In the genomic region with DNA sequence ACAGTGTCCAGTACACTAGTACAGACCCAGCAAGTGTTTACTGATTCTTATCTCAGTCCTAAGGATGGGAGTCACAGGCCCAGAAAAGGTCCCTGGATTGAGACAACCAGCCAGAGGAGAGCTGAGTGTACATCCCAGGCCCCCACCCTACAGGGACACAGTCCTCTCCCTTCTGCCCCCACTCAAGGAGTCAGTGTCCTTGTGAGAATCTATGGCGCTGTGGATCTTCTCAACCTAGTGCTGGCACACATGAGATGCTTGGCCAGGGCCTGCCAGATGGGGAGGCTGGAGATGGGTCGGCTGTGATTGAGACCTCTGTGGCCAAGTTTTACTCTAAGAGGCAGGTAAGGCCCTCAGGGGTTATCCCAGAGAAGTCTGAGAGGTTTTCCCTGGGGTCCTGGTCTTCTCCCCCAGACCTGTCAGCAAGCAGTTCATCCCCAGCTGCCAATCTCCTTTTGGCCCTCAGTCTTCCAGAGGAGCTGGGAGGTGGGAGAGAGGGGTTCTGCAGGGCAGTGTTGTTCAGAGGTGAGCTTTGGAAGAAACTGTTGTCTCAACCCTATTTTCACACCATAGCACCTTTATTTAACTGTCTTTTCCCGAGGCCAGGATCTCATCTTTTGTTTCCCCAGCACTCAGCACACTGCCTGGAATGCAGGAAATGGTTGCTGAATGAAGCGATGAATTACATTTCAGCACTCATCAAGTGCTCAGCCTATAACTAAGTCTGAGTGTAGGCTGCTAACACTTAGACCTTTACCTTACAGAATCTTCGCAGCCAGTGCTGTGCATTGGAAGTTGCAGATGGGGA, we compare ENCODE assay signal across 19 cellular contexts. TPM values are rescaled to one million over a fixed set of nuclear protein-coding genes. Genes with fewer than 3 reads are reported as not detected.
DNase-seq lines count a peak whose midpoint lies in the region; ATAC-seq, FAIRE-seq and TF ChIP-seq lines count a peak whose summit lies in the region.
"Had no signal": no experiment of that assay in that cellular context is flagged by ENCODE, and none has a peak within 500 bp of the region (broad histone marks: within the 10 kb centered on the region; RNA-seq: fewer than 3 reads in every experiment).

No MANE protein-coding gene starts in this region.

- H3K27me3 ChIP-seq in gastroesophageal sphincter (no peaks in the 10 kb centered on the region), thyroid gland (no peaks in the 10 kb centered on the region)
- H3K27me3 ChIP-seq: breast epithelium, pancreas had no signal

- H3K4me3 Mint-ChIP-seq in HFFc6 (no peak overlapping the region), glutamatergic neuron (ENCODE audit: unreplicated experiment) (peak overlapping the region; percentile 67)
- H3K4me3 Mint-ChIP-seq in activated CD4-positive, alpha-beta memory T cell treated with anti-CD3 and anti-CD28 coated beads, Interleukin-2, amount 10 ng/mL, durations not matched to agents 7 days and 5 days, result no peak overlapping the region
- H3K4me3 Mint-ChIP-seq in effector memory CD8-positive, alpha-beta T cell, result no peak overlapping the region
- H3K4me3 Mint-ChIP-seq: T-helper 1 cell treated with Interleukin-12 subunit alpha and Interleukin-12 subunit beta and Interleukin-4 antibody, amounts not matched to agents 30 μg/mL and 1 μg/mL, for 36 hours had no signal

- WGBS in gastroesophageal sphincter (ENCODE audit: low coverage in 1 of 2), 2 donors, result 68 to 70% methylated on average over 3 of the region's 5 CpGs
- WGBS in thyroid gland, 2 donors, result 87 to 91% methylated on average over 5 of the region's 5 CpGs

- H3K4me3 ChIP-seq in gastroesophageal sphincter (no peak overlapping the region), thyroid gland (replicated peaks in 1 of 3) (no peak overlapping the region)
- H3K4me3 ChIP-seq: breast epithelium, lung, pancreas had no signal

- POLR2A ChIA-PET in activated CD4-positive, alpha-beta memory T cell treated with anti-CD3 and anti-CD28 coated beads, Interleukin-2, amount 10 ng/mL, durations not matched to agents 7 days and 5 days (lab: Charles Lee), result interaction anchor here (1.6 kb wide), 1 partner anchor 8 kb away, joined by 5 read pairs; no protein-coding TSS in a partner anchor

- H3K27me3 Mint-ChIP-seq in HFFc6 (ENCODE audit: insufficient read depth), result peaks cover 2% of the 10 kb centered on the region
- H3K27me3 Mint-ChIP-seq in activated CD4-positive, alpha-beta memory T cell treated with anti-CD3 and anti-CD28 coated beads, Interleukin-2, amount 10 ng/mL, durations not matched to agents 7 days and 5 days, result no peaks in the 10 kb centered on the region
- peaks cover 11% of the 10 kb centered on the region for H3K27me3 Mint-ChIP-seq in glutamatergic neuron (ENCODE audit: unreplicated experiment)
- no peaks in the 10 kb centered on the region for H3K27me3 Mint-ChIP-seq in effector memory CD8-positive, alpha-beta T cell

- intact Hi-C loops in posterior vena cava (cut with DNase I) (no loop called here), thyroid gland (cut with DNase I) (no loop called here)

- TF ChIP-seq CTCF in HFFc6 (IDR thresholded peaks at IDR 0.05) (no peak), glutamatergic neuron (IDR thresholded peaks at IDR 0.05; ENCODE audit: partially characterized antibody, unreplicated experiment) (no peak), gastroesophageal sphincter (IDR thresholded peaks at IDR 0.05) (no peak), thyroid gland (IDR thresholded peaks at IDR 0.05) (no peak)

- H3K27ac Mint-ChIP-seq in HFFc6 (peak overlapping the region; percentile 22; the same call in 1 of the 2 replicates), glutamatergic neuron (ENCODE audit: unreplicated experiment) (peak overlapping the region; percentile 46)
- H3K27ac Mint-ChIP-seq in activated CD4-positive, alpha-beta memory T cell treated with anti-CD3 and anti-CD28 coated beads, Interleukin-2, amount 10 ng/mL, durations not matched to agents 7 days and 5 days, result peak overlapping the region; percentile 8
- H3K27ac Mint-ChIP-seq in effector memory CD8-positive, alpha-beta T cell, result peak overlapping the region in 1 of 2 donors; percentile 92

- H3K27ac ChIP-seq in gastroesophageal sphincter (peak overlapping the region in 1 of 4 donors; percentile 6), thyroid gland (no peak overlapping the region)
- H3K27ac ChIP-seq: pancreas had no signal

- no peaks in the 10 kb centered on the region for H3K9me3 Mint-ChIP-seq in HFFc6
- H3K9me3 Mint-ChIP-seq in activated CD4-positive, alpha-beta memory T cell treated with anti-CD3 and anti-CD28 coated beads, Interleukin-2, amount 10 ng/mL, durations not matched to agents 7 days and 5 days, result no peaks in the 10 kb centered on the region
- peaks cover 5% of the 10 kb centered on the region for H3K9me3 Mint-ChIP-seq in glutamatergic neuron (ENCODE audit: unreplicated experiment)
- no peaks in the 10 kb centered on the region for H3K9me3 Mint-ChIP-seq in effector memory CD8-positive, alpha-beta T cell
- H3K9me3 Mint-ChIP-seq: CD8-positive, alpha-beta T cell; T-helper 1 cell treated with Interleukin-12 subunit alpha and Interleukin-12 subunit beta and Interleukin-4 antibody, amounts not matched to agents 30 μg/mL and 1 μg/mL, for 36 hours had no signal

- peaks cover 6 to 28% (median 8%) of the 10 kb centered on the region in 3 donors for H3K4me1 ChIP-seq in gastroesophageal sphincter
- H3K4me1 ChIP-seq in thyroid gland, result peaks cover 17 to 31% of the 10 kb centered on the region in 2 donors

- H3K36me3 Mint-ChIP-seq in HFFc6 (ENCODE audit: low read depth) (peaks cover 10% of the 10 kb centered on the region), glutamatergic neuron (ENCODE audit: unreplicated experiment) (no peaks in the 10 kb centered on the region)
- peaks cover 10% of the 10 kb centered on the region for H3K36me3 Mint-ChIP-seq in activated CD4-positive, alpha-beta memory T cell treated with anti-CD3 and anti-CD28 coated beads, Interleukin-2, amount 10 ng/mL, durations not matched to agents 7 days and 5 days (ENCODE audit: low read depth)
- peaks cover 29% of the 10 kb centered on the region for H3K36me3 Mint-ChIP-seq in effector memory CD8-positive, alpha-beta T cell (ENCODE audit: insufficient read depth)

- H3K4me1 Mint-ChIP-seq in HFFc6 (ENCODE audit: low read depth) (peaks cover 46% of the 10 kb centered on the region), glutamatergic neuron (ENCODE audit: low read depth, unreplicated experiment) (peaks cover 11% of the 10 kb centered on the region)
- H3K4me1 Mint-ChIP-seq in activated CD4-positive, alpha-beta memory T cell treated with anti-CD3 and anti-CD28 coated beads, Interleukin-2, amount 10 ng/mL, durations not matched to agents 7 days and 5 days, result peaks cover 35% of the 10 kb centered on the region
- H3K4me1 Mint-ChIP-seq in effector memory CD8-positive, alpha-beta T cell (ENCODE audit: low read depth in 2 of 2), result peaks cover 22 to 24% of the 10 kb centered on the region in 2 donors

- H3K9me3 ChIP-seq in gastroesophageal sphincter (no peaks in the 10 kb centered on the region), thyroid gland (no peaks in the 10 kb centered on the region)
- H3K9me3 ChIP-seq: breast epithelium, pancreas had no signal

- DNase-seq in HFFc6, result no peak
- DNase-seq in activated CD4-positive, alpha-beta memory T cell treated with anti-CD3 and anti-CD28 coated beads, Interleukin-2, amount 10 ng/mL, durations not matched to agents 7 days and 5 days, result no peak
- DNase-seq in glutamatergic neuron, result no peak
- DNase-seq in posterior vena cava (ENCODE audit: low spot score), result peak; percentile 58
- no peak for DNase-seq in RCC 7860 (ENCODE audit: low spot score)
- DNase-seq in thyroid gland, result no peak
- no peak for DNase-seq in effector memory CD8-positive, alpha-beta T cell
- DNase-seq: activated CD4-positive, alpha-beta T cell treated with anti-CD3 and anti-CD28 coated beads, Interleukin-2, amount 50 U/mL, for 4 hours; activated gamma-delta T cell; CD8-positive, alpha-beta T cell; erythroblast; hypothalamus; NCI-H446 treated with DMSO at 0.1 percent for 48 hours; substantia nigra had no signal

- TF ChIP-seq EP300 in gastroesophageal sphincter (IDR thresholded peaks at IDR 0.05), result no peak

- ATAC-seq in gastroesophageal sphincter, result no peak
- ATAC-seq in effector memory CD8-positive, alpha-beta T cell (replicated peaks), result no peak
- ATAC-seq: CD8-positive, alpha-beta T cell; pancreas had no signal

- peaks cover 0 to 4% of the 10 kb centered on the region in 2 donors for H3K36me3 ChIP-seq in gastroesophageal sphincter
- H3K36me3 ChIP-seq in thyroid gland, result peaks cover 4% of the 10 kb centered on the region in 2 donors
- H3K36me3 ChIP-seq: breast epithelium, pancreas had no signal

- FAIRE-seq in RCC 7860 (lab: Jason Lieb, UNC), result no peak
- FAIRE-seq: pancreas had no signal

- CTCF ChIA-PET in activated CD4-positive, alpha-beta memory T cell treated with anti-CD3 and anti-CD28 coated beads, Interleukin-2, amount 10 ng/mL, durations not matched to agents 7 days and 5 days (lab: Charles Lee), result interaction anchor here (1.2 to 2.3 kb wide), 2 partner anchors 17 to 19 kb away, joined by 3 to 20 read pairs; no protein-coding TSS in a partner anchor

- TF ChIP-seq POLR2A in gastroesophageal sphincter (IDR thresholded peaks at IDR 0.05) (no peak), thyroid gland (IDR thresholded peaks at IDR 0.05) (no peak)

RNA-seq across cellular contexts. Expression of a gene that starts 3.2 kb away (rescaled TPM):
- 10 to 100 TPM; 42.6 to 56.4 (median 48.4) TPM for total RNA-seq in HFFc6 (2021; fragmentation: NEBNext Ultra II Directional; extraction: Animal tissue kit (Norgen Biotek cat#: 25700))
- 10 to 100 TPM; 79.9 to 90.5 TPM for total RNA-seq in activated CD4-positive, alpha-beta memory T cell treated with anti-CD3 and anti-CD28 coated beads, Interleukin-2, amount 10 ng/mL, durations not matched to agents 7 days and 5 days
- total RNA-seq in glutamatergic neuron (ENCODE audit: unreplicated experiment), result 151 TPM
- total RNA-seq in posterior vena cava, result 10 to 100 TPM; 60.5 to 67.6 TPM
- total RNA-seq in gastroesophageal sphincter, result 10 to 100 TPM; 41.1 to 58.4 (median 49.5) TPM
- 100 to 1,000 TPM in 1 of 4 donors, 10 to 100 TPM in 3; 61.9 to 114 (median 73.9) TPM for total RNA-seq in thyroid gland

RNA-seq across cellular contexts. Expression of a gene that starts 43.7 kb away (rescaled TPM):
- under 1 TPM in 5 of 6 experiments, not detected in 1; 0.14 to 0.53 (median 0.33) TPM for total RNA-seq in HFFc6 (2021; fragmentation: NEBNext Ultra II Directional; extraction: Animal tissue kit (Norgen Biotek cat#: 25700))
- total RNA-seq in activated CD4-positive, alpha-beta memory T cell treated with anti-CD3 and anti-CD28 coated beads, Interleukin-2, amount 10 ng/mL, durations not matched to agents 7 days and 5 days, result under 1 TPM; 0.33 to 0.53 TPM
- total RNA-seq in glutamatergic neuron (ENCODE audit: unreplicated experiment) (5.2 TPM), posterior vena cava (1 to 10 TPM; 1.0 to 1.5 TPM), gastroesophageal sphincter (1 to 10 TPM; 3.0 to 7.4 (median 6.6) TPM), thyroid gland (1 to 10 TPM in 2 of 4 donors, under 1 TPM in 1, not detected in 1; 0.49 to 1.2 (median 1.1) TPM)
